8 cellular contexts compared by ENCODE assay signal in the genomic region with DNA sequence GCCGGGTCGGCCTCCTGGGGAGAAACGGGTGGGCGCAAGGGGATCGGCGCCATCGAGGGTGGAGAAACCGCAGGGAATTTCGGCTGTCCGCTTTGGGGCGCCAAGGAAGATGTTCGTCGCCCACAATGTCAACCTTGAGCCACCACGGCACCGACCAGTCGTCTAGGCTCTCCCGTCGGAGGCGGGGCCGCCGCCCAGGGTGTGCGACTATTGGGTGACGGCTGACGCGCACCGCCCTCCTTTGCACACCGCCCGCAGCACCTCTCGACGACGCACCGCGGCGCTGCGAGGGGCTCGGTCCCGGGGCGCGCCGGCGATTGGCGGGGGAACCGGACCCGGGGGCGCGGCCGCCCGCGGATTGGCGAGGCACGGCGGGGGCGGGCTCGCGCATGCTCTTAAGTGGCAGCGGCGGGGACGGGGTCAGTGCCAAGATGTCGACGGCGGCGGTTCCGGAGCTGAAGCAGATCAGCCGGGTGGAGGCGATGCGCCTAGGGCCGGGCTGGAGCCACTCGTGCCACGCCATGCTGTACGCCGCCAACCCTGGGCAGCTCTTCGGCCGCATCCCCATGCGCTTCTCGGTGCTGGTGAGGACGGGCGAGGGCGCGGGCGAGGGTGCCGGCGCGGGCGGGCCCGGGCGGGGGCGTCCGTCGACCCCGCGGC. TPM values are rescaled to one million over a fixed set of nuclear protein-coding genes. Genes with fewer than 3 reads are reported as not detected.
DNase-seq lines count a peak whose midpoint lies in the region; ATAC-seq and TF ChIP-seq lines count a peak whose summit lies in the region.

TSS of gene NUDT16L1 (plus strand) at position 267 of the 660 bp plus-strand sequence. CDS start at position 432, 165 bp downstream.

- peak; percentile 63 to 66 for TF ChIP-seq POLR2A in gastroesophageal sphincter (IDR thresholded peaks at IDR 0.05)

- H3K9me3 ChIP-seq in SK-N-MC (ENCODE audit: low read depth, low read length) = no peaks in the 10 kb centered on the region
- no peaks in the 10 kb centered on the region for H3K9me3 ChIP-seq in gastroesophageal sphincter
- no peaks in the 10 kb centered on the region for H3K9me3 ChIP-seq in neutrophil

- H3K4me1 ChIP-seq in gastroesophageal sphincter = peaks cover 0 to 45% (median 19%) of the 10 kb centered on the region in 3 donors
- H3K4me1 ChIP-seq in neutrophil (ENCODE audit: control insufficient read depth in 1 of 2, insufficient read depth in 1 of 2, low read depth in 1 of 2, low read length in 1 of 2) = peaks cover 31 to 49% of the 10 kb centered on the region in 2 experiments

- CTCF ChIA-PET in activated naive CD4-positive, alpha-beta T cell treated with anti-CD3 and anti-CD28 coated beads, Interleukin-2, amount 10 ng/mL, durations not matched to agents 7 days and 5 days (lab: Charles Lee) = interaction anchor here (0.8 to 2.7 kb wide), 3 partner anchors 11 to 35 kb away, joined by 3 to 9 read pairs (median 3); no protein-coding TSS in a partner anchor

- H3K36me3 ChIP-seq in SK-N-MC (ENCODE audit: insufficient read depth, low read length) (peaks cover 15% of the 10 kb centered on the region; the same call in 1 of the 2 replicates), gastroesophageal sphincter (peaks cover 0 to 57% of the 10 kb centered on the region in 2 donors), neutrophil (peaks cover 60% of the 10 kb centered on the region)

- peaks cover 7% of the 10 kb centered on the region for H3K36me3 Mint-ChIP-seq in activated naive CD4-positive, alpha-beta T cell treated with anti-CD3 and anti-CD28 coated beads, Interleukin-2, amount 10 ng/mL, durations not matched to agents 7 days and 5 days

- TF ChIP-seq EP300 in gastroesophageal sphincter (IDR thresholded peaks at IDR 0.05) = no peak

- H3K4me3 Mint-ChIP-seq in activated naive CD4-positive, alpha-beta T cell treated with anti-CD3 and anti-CD28 coated beads, Interleukin-2, amount 10 ng/mL, durations not matched to agents 7 days and 5 days = peak within 1 kb of the TSS; percentile 81

- TF ChIP-seq CTCF in gastroesophageal sphincter (IDR thresholded peaks at IDR 0.05) (peak in 3 of 4 experiments; percentile 51 to 56 (median 52)), neutrophil (IDR thresholded peaks at IDR 0.05) (peak; percentile 84), subcutaneous adipose tissue (IDR thresholded peaks at IDR 0.05; ENCODE audit: low read depth) (no peak)

- H3K27ac ChIP-seq in SK-N-MC = no peak within 1 kb of the TSS; the same call in 1 of the 2 replicates
- peak within 1 kb of the TSS; percentile 72 to 96 (median 86) for H3K27ac ChIP-seq in gastroesophageal sphincter
- peak within 1 kb of the TSS; percentile 89 for H3K27ac ChIP-seq in neutrophil

- H3K4me3 ChIP-seq in GM08714 (ENCODE audit: low read length) (peak within 1 kb of the TSS; percentile 91), SK-N-MC (peak within 1 kb of the TSS; percentile 94), gastroesophageal sphincter (peak within 1 kb of the TSS; percentile 83 to 99), neutrophil (ENCODE audit: low read depth in 1 of 2, low read length in 1 of 2) (peak within 1 kb of the TSS; percentile 89 to 90)

- H3K9ac ChIP-seq in SK-N-MC (ENCODE audit: insufficient read length) = peak within 1 kb of the TSS; percentile 84

- no peaks in the 10 kb centered on the region for H3K27me3 Mint-ChIP-seq in activated naive CD4-positive, alpha-beta T cell treated with anti-CD3 and anti-CD28 coated beads, Interleukin-2, amount 10 ng/mL, durations not matched to agents 7 days and 5 days

- H3K4me1 Mint-ChIP-seq in activated naive CD4-positive, alpha-beta T cell treated with anti-CD3 and anti-CD28 coated beads, Interleukin-2, amount 10 ng/mL, durations not matched to agents 7 days and 5 days = peaks cover 16% of the 10 kb centered on the region

- H3K9me3 Mint-ChIP-seq in activated naive CD4-positive, alpha-beta T cell treated with anti-CD3 and anti-CD28 coated beads, Interleukin-2, amount 10 ng/mL, durations not matched to agents 7 days and 5 days = no peaks in the 10 kb centered on the region

- DNase-seq in NCI-H1048 (lab: John Stamatoyannopoulos, UW) (peak; percentile 61), SK-N-MC (ENCODE audit: low read depth, low spot score) (peak; percentile 14)
- peak; percentile 97 for DNase-seq in activated naive CD4-positive, alpha-beta T cell treated with anti-CD3 and anti-CD28 coated beads, Interleukin-2, amount 10 ng/mL, durations not matched to agents 7 days and 5 days

- peak within 1 kb of the TSS; percentile 88 for H3K27ac Mint-ChIP-seq in activated naive CD4-positive, alpha-beta T cell treated with anti-CD3 and anti-CD28 coated beads, Interleukin-2, amount 10 ng/mL, durations not matched to agents 7 days and 5 days

- peak; percentile 92 for ATAC-seq in HG02571 (IDR thresholded peaks at IDR 0.05; ENCODE audit: unreplicated experiment)
- ATAC-seq in gastroesophageal sphincter = peak; percentile 95

- H3K27me3 ChIP-seq in gastroesophageal sphincter = no peaks in the 10 kb centered on the region
- no peaks in the 10 kb centered on the region for H3K27me3 ChIP-seq in neutrophil

- WGBS in gastroesophageal sphincter (ENCODE audit: low coverage in 1 of 2), 2 donors = no CpG with 5 or more reads among the region's 91 CpGs

RNA-seq across cellular contexts. Expression of gene NUDT16L1, which starts in this region (rescaled TPM):
- total RNA-seq in gastroesophageal sphincter (10 to 100 TPM; 14.8 to 26.3 (median 21.4) TPM), subcutaneous adipose tissue (10 to 100 TPM; 11.7 to 38.8 (median 16.7) TPM)

Comparison
In these comparisons a context has a peak if more than half of its experiments do, and no peak if none do; other contexts are left out.
1. DNase-seq: peak in every context shown above with its lines; median percentile 97 in activated naive CD4-positive, alpha-beta T cell treated with anti-CD3 and anti-CD28 coated beads, Interleukin-2, amount 10 ng/mL, durations not matched to agents 7 days and 5 days; 61 in NCI-H1048; 14 in SK-N-MC.